8 cellular contexts compared by ENCODE assay signal in genomic region chr3:20185733-20186599, GRCh38. TPM values are rescaled to one million over a fixed set of nuclear protein-coding genes. Genes with fewer than 3 reads are reported as not detected.
A peak's percentile ranks its signal among the peaks of the same experiment; 100 is the strongest.
DNase-seq lines count a peak whose midpoint lies in the region; ATAC-seq and TF ChIP-seq lines count a peak whose summit lies in the region.

Gene SGO1 (minus strand): TSS chr3:20186206. CDS start chr3:20184027, 2,179 bp downstream.

- peak; percentile 13 for TF ChIP-seq EP300 in ovary (IDR thresholded peaks at IDR 0.05)

- no peaks in the 10 kb centered on the region for H3K36me3 ChIP-seq in ovary
- H3K36me3 ChIP-seq in tibial artery = no peaks in the 10 kb centered on the region

- H3K27ac ChIP-seq in ovary = peak within 1 kb of the TSS; percentile 84 to 86
- H3K27ac ChIP-seq in tibial artery = peak within 1 kb of the TSS; percentile 92 to 93

- POLR2A ChIA-PET in activated naive CD8-positive, alpha-beta T cell treated with anti-CD3 and anti-CD28 coated beads, Interleukin-2, amount 10 ng/mL, durations not matched to agents 7 days and 5 days (lab: Charles Lee) = interaction anchor here (0.8 to 5.3 kb wide), 8 partner anchors 15 to 238 kb away, joined by 3 to 44 read pairs (median 6); partner anchors contain the start of gene KAT2B

- intact Hi-C loops in Right ventricle myocardium inferior (cut with DNase I) = loop anchor here (2.0 to 5.0 kb wide), 3 partner anchors 144 to 299 kb away; partner anchors contain the start of gene KAT2B
- intact Hi-C loops in ovary (cut with DNase I) = loop anchor here in 2 of 4 donors (2.0 to 10.0 kb wide), 3 partner anchors 141 to 241 kb away; partner anchors contain the start of genes KAT2B (in 1 of the 2) and RAB5A (in 1 of the 2)
- intact Hi-C loops in tibial artery (cut with DNase I; ENCODE audit: low total_unique reads) = loop anchor here (2.0 to 5.0 kb wide), 2 partner anchors 144 to 239 kb away; partner anchors contain the start of genes KAT2B and RAB5A

- H3K9me3 Mint-ChIP-seq in activated naive CD8-positive, alpha-beta T cell treated with anti-CD3 and anti-CD28 coated beads, Interleukin-2, amount 10 ng/mL, durations not matched to agents 7 days and 5 days = no peaks in the 10 kb centered on the region

- no peak within 1 kb of the TSS for H3K4me3 Mint-ChIP-seq in activated naive CD8-positive, alpha-beta T cell treated with anti-CD3 and anti-CD28 coated beads, Interleukin-2, amount 10 ng/mL, durations not matched to agents 7 days and 5 days

- peaks cover 8% of the 10 kb centered on the region for H3K4me1 Mint-ChIP-seq in activated naive CD8-positive, alpha-beta T cell treated with anti-CD3 and anti-CD28 coated beads, Interleukin-2, amount 10 ng/mL, durations not matched to agents 7 days and 5 days

- TF ChIP-seq CTCF in ovary (IDR thresholded peaks at IDR 0.05) (no peak), tibial artery (IDR thresholded peaks at IDR 0.05) (no peak)

- peaks cover 20% of the 10 kb centered on the region for H3K36me3 Mint-ChIP-seq in activated naive CD8-positive, alpha-beta T cell treated with anti-CD3 and anti-CD28 coated beads, Interleukin-2, amount 10 ng/mL, durations not matched to agents 7 days and 5 days

- no peaks in the 10 kb centered on the region for H3K27me3 Mint-ChIP-seq in activated naive CD8-positive, alpha-beta T cell treated with anti-CD3 and anti-CD28 coated beads, Interleukin-2, amount 10 ng/mL, durations not matched to agents 7 days and 5 days

- ATAC-seq in HG02642 (IDR thresholded peaks at IDR 0.05; ENCODE audit: poor library complexity, unreplicated experiment) (peak; percentile 97), Right ventricle myocardium inferior (peak; percentile 100)
- peak; percentile 92 for ATAC-seq in activated naive CD8-positive, alpha-beta T cell treated with anti-CD3 and anti-CD28 coated beads, Interleukin-2, amount 10 ng/mL, durations not matched to agents 7 days and 5 days (ENCODE audit: low read depth)

- no peak within 1 kb of the TSS for H3K27ac Mint-ChIP-seq in activated naive CD8-positive, alpha-beta T cell treated with anti-CD3 and anti-CD28 coated beads, Interleukin-2, amount 10 ng/mL, durations not matched to agents 7 days and 5 days

- peak; percentile 54 for TF ChIP-seq POLR2A in GM10847 (IDR thresholded peaks at IDR 0.05; ENCODE audit: extremely low read depth, insufficient read length)
- TF ChIP-seq POLR2A in ovary (IDR thresholded peaks at IDR 0.05) = peak; percentile 87

- H3K27me3 ChIP-seq in ovary = no peaks in the 10 kb centered on the region
- no peaks in the 10 kb centered on the region for H3K27me3 ChIP-seq in tibial artery

- WGBS in ovary, 3 donors = 0 to 1% (median 1%) methylated on average over 64 of the region's 64 CpGs

- H3K4me1 ChIP-seq in ovary (ENCODE audit: insufficient read depth) (peaks cover 5% of the 10 kb centered on the region), tibial artery (peaks cover 0 to 16% (median 4%) of the 10 kb centered on the region in 4 donors)

- H3K9me3 ChIP-seq in ovary (no peaks in the 10 kb centered on the region), tibial artery (no peaks in the 10 kb centered on the region)

- peak; percentile 88 for DNase-seq in NCI-H1105 treated with DMSO at 0.1 percent for 48 hours (lab: John Stamatoyannopoulos, UW)
- DNase-seq in SKM-1 treated with dmso at 0.1 percent for 144 hours (lab: John Stamatoyannopoulos, UW; ENCODE audit: unreplicated experiment) = peak; percentile 93
- DNase-seq in activated naive CD8-positive, alpha-beta T cell treated with anti-CD3 and anti-CD28 coated beads, Interleukin-2, amount 10 ng/mL, durations not matched to agents 7 days and 5 days = peak; percentile 100
- DNase-seq in Right ventricle myocardium inferior (ENCODE audit: missing footprints) = peak; percentile 100
- DNase-seq in ovary = peak; percentile 99 to 100 (median 99)
- DNase-seq in tibial artery = peak; percentile 99

- H3K4me3 ChIP-seq in ovary (peak within 1 kb of the TSS; percentile 76), tibial artery (peak within 1 kb of the TSS; percentile 64 to 77)

RNA-seq across cellular contexts. Expression of gene SGO1, which starts in this region (rescaled TPM):
- 10 to 100 TPM; 28.8 to 34.5 TPM for total RNA-seq in activated naive CD8-positive, alpha-beta T cell treated with anti-CD3 and anti-CD28 coated beads, Interleukin-2, amount 10 ng/mL, durations not matched to agents 7 days and 5 days
- total RNA-seq in Right ventricle myocardium inferior = 0.43 TPM
- total RNA-seq in ovary = 1 to 10 TPM in 2 of 7 donors, under 1 TPM in 5; 0.10 to 1.2 (median 0.33) TPM
- under 1 TPM; 0.19 to 0.58 TPM for polyA plus RNA-seq in ovary

Comparison
In these comparisons a context has a peak if more than half of its experiments do, and no peak if none do; other contexts are left out.
1. Peak in every context shown above with its lines: DNase-seq, ATAC-seq, H3K4me3 ChIP-seq and H3K27ac ChIP-seq.
2. RNA of gene SGO1 (total RNA-seq): 28.8 to 34.5 TPM in activated naive CD8-positive, alpha-beta T cell treated with anti-CD3 and anti-CD28 coated beads, Interleukin-2, amount 10 ng/mL, durations not matched to agents 7 days and 5 days; 0.43 TPM in Right ventricle myocardium inferior (single experiment) and 0.10 to 1.2 TPM in ovary; every median in the first group is over 10 times any median in the second.
3. Peak in DNase-seq and ATAC-seq in Right ventricle myocardium inferior; RNA of the gene not detected or under 1 TPM.